Comparison of ENCODE assay signal across 36 cellular contexts in genomic region chr10:107075117-107075516, GRCh38.
"Had no signal": no experiment of that assay in that cellular context is flagged by ENCODE, and none has a peak within 500 bp of the region (broad histone marks: within the 10 kb centered on the region; RNA-seq: fewer than 3 reads in every experiment).

No MANE protein-coding gene starts in this region.

- H3K27ac Mint-ChIP-seq: activated B cell treated with CpG ODN at 0.5 μM for 24 hours; activated CD4-positive, alpha-beta memory T cell treated with anti-CD3 and anti-CD28 coated beads for 36 hours; activated CD4-positive, alpha-beta T cell treated with anti-CD3 and anti-CD28 coated beads, Interleukin-2, amount 10 ng/mL, durations not matched to agents 24 days and 14 days; activated CD8-positive, alpha-beta T cell treated with anti-CD3 and anti-CD28 coated beads for 36 hours; activated naive CD4-positive, alpha-beta T cell treated with anti-CD3 and anti-CD28 coated beads for 36 hours; activated naive CD4-positive, alpha-beta T cell treated with anti-CD3 and anti-CD28 coated beads, Interleukin-2, amount 50 U/mL, for 72 hours; activated naive CD8-positive, alpha-beta T cell treated with anti-CD3 and anti-CD28 coated beads for 36 hours; activated T-cell treated with anti-CD3 and anti-CD28 coated beads, Interleukin-2, amount 50 U/mL, for 72 hours; activated T-helper 1 cell treated with anti-CD3 and anti-CD28 coated beads, Interleukin-12 subunit alpha, Interleukin-12 subunit beta, Interleukin-2, Interleukin-4 antibody, amounts not matched to agents 30 ng/mL and 10 ng/mL and 1 ng/mL, durations not matched to agents 14 hours and 24 hours and 36 hours; activated T-helper 17 cell treated with anti-CD3 and anti-CD28 coated beads, Interleukin-2, amount 50 U/mL, for 72 hours; T-helper 1 cell treated with Interleukin-12 subunit alpha and Interleukin-12 subunit beta and Interleukin-4 antibody, amounts not matched to agents 30 μg/mL and 1 μg/mL, for 36 hours; T-helper 2 cell treated with Interferon-gamma antibody and Interleukin-4, amounts not matched to agents 5 μg/mL and 100 μg/mL, for 36 hours had no signal

- H3K4me1 ChIP-seq: ascending aorta had no signal

- H3K4me3 Mint-ChIP-seq: activated B cell treated with CpG ODN at 0.5 μM for 24 hours; activated CD4-positive, alpha-beta memory T cell treated with anti-CD3 and anti-CD28 coated beads for 36 hours; activated CD4-positive, alpha-beta T cell treated with anti-CD3 and anti-CD28 coated beads, Interleukin-2, amount 10 ng/mL, durations not matched to agents 24 days and 14 days; activated CD8-positive, alpha-beta T cell treated with anti-CD3 and anti-CD28 coated beads for 36 hours; activated naive CD4-positive, alpha-beta T cell treated with anti-CD3 and anti-CD28 coated beads for 36 hours; activated naive CD8-positive, alpha-beta T cell treated with anti-CD3 and anti-CD28 coated beads for 36 hours; activated T-cell treated with anti-CD3 and anti-CD28 coated beads, Interleukin-2, amount 50 U/mL, for 4 hours; activated T-cell treated with anti-CD3 and anti-CD28 coated beads, Interleukin-2, amount 50 U/mL, for 72 hours; activated T-helper 1 cell treated with anti-CD3 and anti-CD28 coated beads, Interleukin-12 subunit alpha, Interleukin-12 subunit beta, Interleukin-2, Interleukin-4 antibody, amounts not matched to agents 30 ng/mL and 10 ng/mL and 1 ng/mL, durations not matched to agents 14 hours and 24 hours and 36 hours; activated T-helper 17 cell treated with anti-CD3 and anti-CD28 coated beads, Interleukin-2, amount 50 U/mL, for 72 hours; brain; central memory CD8-positive, alpha-beta T cell; T-helper 1 cell treated with Interleukin-12 subunit alpha and Interleukin-12 subunit beta and Interleukin-4 antibody, amounts not matched to agents 30 μg/mL and 1 μg/mL, for 36 hours; T-helper 2 cell treated with Interferon-gamma antibody and Interleukin-4, amounts not matched to agents 5 μg/mL and 100 μg/mL, for 36 hours had no signal

- H3K27me3 Mint-ChIP-seq: activated B cell treated with CpG ODN at 0.5 μM for 24 hours; activated CD4-positive, alpha-beta memory T cell treated with anti-CD3 and anti-CD28 coated beads for 36 hours; activated CD4-positive, alpha-beta T cell treated with anti-CD3 and anti-CD28 coated beads, Interleukin-2, amount 10 ng/mL, durations not matched to agents 24 days and 14 days; activated CD8-positive, alpha-beta T cell treated with anti-CD3 and anti-CD28 coated beads for 36 hours; activated naive CD8-positive, alpha-beta T cell treated with anti-CD3 and anti-CD28 coated beads for 36 hours; activated T-helper 17 cell treated with anti-CD3 and anti-CD28 coated beads, Interleukin-2, amount 50 U/mL, for 72 hours; brain; central memory CD8-positive, alpha-beta T cell had no signal

- H3K9me3 Mint-ChIP-seq: activated CD4-positive, alpha-beta T cell treated with anti-CD3 and anti-CD28 coated beads, Interleukin-2, amount 10 ng/mL, durations not matched to agents 24 days and 14 days; activated naive CD8-positive, alpha-beta T cell treated with anti-CD3 and anti-CD28 coated beads for 36 hours; activated T-helper 1 cell treated with anti-CD3 and anti-CD28 coated beads, Interleukin-12 subunit alpha, Interleukin-12 subunit beta, Interleukin-2, Interleukin-4 antibody, amounts not matched to agents 30 ng/mL and 10 ng/mL and 1 ng/mL, durations not matched to agents 14 hours and 24 hours and 36 hours; brain had no signal

- H3K27me3 ChIP-seq: ascending aorta, cardiac muscle cell had no signal

- H3K36me3 ChIP-seq: ascending aorta, cardiac muscle cell had no signal

- H3K9me3 ChIP-seq: ascending aorta had no signal

- DNase-seq: activated B cell treated with CpG ODN at 0.5 μM for 24 hours; activated CD4-positive, alpha-beta memory T cell treated with anti-CD3 and anti-CD28 coated beads for 36 hours; activated CD4-positive, alpha-beta T cell treated with anti-CD3 and anti-CD28 coated beads for 4 hours; activated CD4-positive, alpha-beta T cell treated with anti-CD3 and anti-CD28 coated beads, Interleukin-2, amount 10 ng/mL, durations not matched to agents 24 days and 14 days; activated CD4-positive, alpha-beta T cell treated with anti-CD3 and anti-CD28 coated beads, Interleukin-2, amount 50 U/mL, for 1 hour; activated CD4-positive, alpha-beta T cell treated with anti-CD3 and anti-CD28 coated beads, Interleukin-2, amount 50 U/mL, for 4 hours; activated CD4-positive, CD25-positive, alpha-beta regulatory T cell treated with anti-CD3 and anti-CD28 coated beads, Interleukin-2, amount 50 U/mL, for 72 hours; activated CD8-positive, alpha-beta memory T cell treated with anti-CD3 and anti-CD28 coated beads, Interleukin-2, amount 50 U/mL, for 4 hours; activated CD8-positive, alpha-beta T cell treated with anti-CD3 and anti-CD28 coated beads for 36 hours; activated effector memory CD4-positive, alpha-beta T cell treated with anti-CD3 and anti-CD28 coated beads, Interleukin-2, amount 50 U/mL, for 16 hours; activated gamma-delta T cell treated with Interleukin-2 at 50 U/mL for 16 hours; activated naive CD4-positive, alpha-beta T cell; activated naive CD4-positive, alpha-beta T cell treated with anti-CD3 and anti-CD28 coated beads for 36 hours; activated naive CD4-positive, alpha-beta T cell treated with anti-CD3 and anti-CD28 coated beads, Interleukin-2, amount 50 U/mL, for 16 hours; activated naive CD8-positive, alpha-beta T cell treated with anti-CD3 and anti-CD28 coated beads for 36 hours; activated T-cell treated with anti-CD3 and anti-CD28 coated beads for 4 hours; activated T-cell treated with anti-CD3 and anti-CD28 coated beads, Interleukin-2, amount 50 U/mL, for 1 hour; activated T-cell treated with anti-CD3 and anti-CD28 coated beads, Interleukin-2, amount 50 U/mL, for 4 hours; activated T-cell treated with anti-CD3 and anti-CD28 coated beads, Interleukin-2, amount 50 U/mL, for 72 hours; amygdala; anterior cingulate cortex; T-helper 1 cell; T-helper 2 cell; T-helper 9 cell had no signal

- H3K27ac ChIP-seq: ascending aorta, cardiac muscle cell, VCaP had no signal

- H3K4me3 ChIP-seq: ascending aorta, cardiac muscle cell had no signal

- H3K4me1 Mint-ChIP-seq: activated B cell treated with CpG ODN at 0.5 μM for 24 hours; activated CD4-positive, alpha-beta T cell treated with anti-CD3 and anti-CD28 coated beads, Interleukin-2, amount 10 ng/mL, durations not matched to agents 24 days and 14 days; activated naive CD8-positive, alpha-beta T cell treated with anti-CD3 and anti-CD28 coated beads for 36 hours; activated T-helper 17 cell treated with anti-CD3 and anti-CD28 coated beads, Interleukin-2, amount 50 U/mL, for 72 hours; central memory CD8-positive, alpha-beta T cell had no signal

- FAIRE-seq: bronchial epithelial cell, TTC549 had no signal

- H3K36me3 Mint-ChIP-seq: activated CD4-positive, alpha-beta memory T cell treated with anti-CD3 and anti-CD28 coated beads for 36 hours; activated naive CD4-positive, alpha-beta T cell treated with anti-CD3 and anti-CD28 coated beads, Interleukin-2, amount 50 U/mL, for 72 hours; activated naive CD8-positive, alpha-beta T cell treated with anti-CD3 and anti-CD28 coated beads for 36 hours; brain had no signal
